ENCODE assay signal across 10 cellular contexts in the genomic region with DNA sequence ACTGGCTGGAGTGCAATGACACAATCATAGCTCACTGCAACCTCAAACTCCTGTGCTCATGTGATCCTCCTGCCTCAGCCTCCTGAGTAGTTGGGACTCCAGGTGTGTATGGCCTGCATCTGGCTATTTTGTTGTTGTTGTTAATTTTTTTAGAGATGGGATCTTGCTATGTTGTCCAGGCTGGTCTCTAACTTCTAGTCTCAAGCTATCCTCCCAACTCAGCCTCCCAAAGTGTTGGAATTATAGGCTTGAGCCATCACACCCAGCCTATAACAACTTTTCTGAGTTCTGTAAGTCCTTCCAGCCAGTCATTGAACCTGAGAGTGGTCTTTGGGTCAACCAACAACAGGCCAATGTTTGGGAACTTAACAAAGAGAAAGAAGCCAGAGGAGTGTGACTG.
"Had no signal": no experiment of that assay in that cellular context is flagged by ENCODE, and none has a peak within 500 bp of the region (broad histone marks: within the 10 kb centered on the region; RNA-seq: fewer than 3 reads in every experiment).

No MANE protein-coding gene starts in this region.

- H3K36me3 Mint-ChIP-seq: IgD-negative memory B cell had no signal

- H3K4me3 Mint-ChIP-seq: H9, HFFc6, IgD-negative memory B cell had no signal

- H3K4me3 ChIP-seq: GM23248 had no signal

- H3K27ac ChIP-seq: GM23248, HL-60 had no signal

- H3K9me3 Mint-ChIP-seq: H9, HFFc6, IgD-negative memory B cell had no signal

- DNase-seq: GM23248, GOT3, H9, HCEC 1CT, HFFc6, KG1 had no signal

- FAIRE-seq: H54, HepG2 had no signal

- ATAC-seq: HepG2 had no signal

- H3K27ac Mint-ChIP-seq: H9, HFFc6, IgD-negative memory B cell had no signal

- H3K9ac ChIP-seq: GM23248 had no signal

- H2AFZ ChIP-seq: GM23248 had no signal
